Comparison of ENCODE assay signal across 11 cellular contexts in genomic region chr20:33909331-33909921, GRCh38.
DNase-seq lines count a peak whose midpoint lies in the region; ATAC-seq and TF ChIP-seq lines count a peak whose summit lies in the region.
"Had no signal": no experiment of that assay in that cellular context is flagged by ENCODE, and none has a peak within 500 bp of the region (broad histone marks: within the 10 kb centered on the region; RNA-seq: fewer than 3 reads in every experiment).

No MANE protein-coding gene starts in this region.

- DNase-seq in HAP-1 (ENCODE audit: low spot score in 2 of 2) (peak; percentile 68 to 84), OCI-M1 (lab: John Stamatoyannopoulos, UW) (peak; percentile 52), fibroblast of mammary gland (ENCODE audit: low read depth) (peak; percentile 57), sigmoid colon (no peak), NCI-H1930 (lab: John Stamatoyannopoulos, UW) (no peak)
- DNase-seq: activated CD4-positive, CD25-positive, alpha-beta regulatory T cell; effector CD8-positive, alpha-beta T cell; retina had no signal

- 75 to 87% methylated on average over 6 of the region's 6 CpGs for WGBS in sigmoid colon, 2 donors

- peak overlapping the region in 3 of 4 donors; percentile 5 to 46 (median 44) for H3K27ac ChIP-seq in sigmoid colon

- H3K4me3 ChIP-seq in HAP-1 = no peak overlapping the region
- no peak overlapping the region for H3K4me3 ChIP-seq in fibroblast of mammary gland (ENCODE audit: control insufficient read depth, low read depth, low read length)
- no peak overlapping the region for H3K4me3 ChIP-seq in sigmoid colon

- H3K36me3 ChIP-seq in HAP-1 (replicated peaks) (no peaks in the 10 kb centered on the region), sigmoid colon (no peaks in the 10 kb centered on the region)

- no peak for ATAC-seq in GM21619 (IDR thresholded peaks at IDR 0.05; ENCODE audit: unreplicated experiment)
- ATAC-seq in HG03175 (IDR thresholded peaks at IDR 0.05; ENCODE audit: unreplicated experiment) = no peak
- ATAC-seq in GM18502 (IDR thresholded peaks at IDR 0.05; ENCODE audit: poor library complexity, unreplicated experiment) = no peak

- H3K27me3 ChIP-seq in HAP-1 (ENCODE audit: low read depth) (no peaks in the 10 kb centered on the region), sigmoid colon (no peaks in the 10 kb centered on the region)

- no peaks in the 10 kb centered on the region for H3K9me3 ChIP-seq in HAP-1
- no peaks in the 10 kb centered on the region for H3K9me3 ChIP-seq in sigmoid colon

- TF ChIP-seq CTCF in fibroblast of mammary gland (conservative IDR thresholded peaks at IDR 0.05; ENCODE audit: control insufficient read depth, insufficient read depth, low read depth, low read length) (no peak), sigmoid colon (IDR thresholded peaks at IDR 0.05) (no peak)

- TF ChIP-seq POLR2A in sigmoid colon (IDR thresholded peaks at IDR 0.05) = no peak

- intact Hi-C loops in sigmoid colon (cut with DNase I) = no loop called here

- TF ChIP-seq EP300 in sigmoid colon (IDR thresholded peaks at IDR 0.05) = no peak

- H3K4me1 ChIP-seq in HAP-1 (peaks cover 24% of the 10 kb centered on the region), sigmoid colon (peaks cover 0 to 29% (median 18%) of the 10 kb centered on the region in 4 donors)

- in situ Hi-C loops in HAP-1 (cut with MboI; ENCODE audit: low sequenced_read_pairs) = loop anchor here (10.0 kb wide), 1 partner anchor 55 kb away; no protein-coding TSS in a partner anchor

Comparison
In these comparisons a context has a peak if more than half of its experiments do, and no peak if none do; other contexts are left out.
1. DNase-seq: peak in HAP-1 (2 of 2), OCI-M1 (single experiment) and fibroblast of mammary gland (single experiment); none in sigmoid colon (single experiment) and NCI-H1930 (0 of 2).